In genomic region chr16:50067290-50067853, GRCh38 we compare ENCODE assay signal across 8 cellular contexts. TPM values are rescaled to one million over a fixed set of nuclear protein-coding genes. Genes with fewer than 3 reads are reported as not detected.
DNase-seq lines count a peak whose midpoint lies in the region; ATAC-seq, FAIRE-seq and TF ChIP-seq lines count a peak whose summit lies in the region.

No MANE protein-coding gene starts in this region.

- peak overlapping the region in 3 of 11 experiments; percentile 25 to 84 (median 36); a peak in 2 of 22 replicates for H3K27ac ChIP-seq in BLaER1 treated with 17β-estradiol and CSF1 and Interleukin-3, amounts not matched to agents 10 nM and 100 nM
- peak overlapping the region; percentile 83; the same call in 1 of the 2 replicates for H3K27ac ChIP-seq in VCaP
- no peak overlapping the region for H3K27ac ChIP-seq in endothelial cell of umbilical vein (ENCODE audit: insufficient read depth, low read depth, low read length)

- BruUV-seq in endothelial cell of umbilical vein (replicated peaks; lab: Mats Ljungman, UMichigan): no TSS peak

- no peak overlapping the region for H2AFZ ChIP-seq in endothelial cell of umbilical vein (ENCODE audit: low read depth, low read length)

- H3K9me3 Mint-ChIP-seq in osteocyte (ENCODE audit: unreplicated experiment): no peaks in the 10 kb centered on the region

- peak overlapping the region; percentile 50 for H3K27ac Mint-ChIP-seq in osteocyte (ENCODE audit: unreplicated experiment)

- peak; percentile 52 for DNase-seq in M059J (ENCODE audit: low read depth)
- peak; percentile 73 for DNase-seq in endothelial cell of umbilical vein (ENCODE audit: low read depth, low spot score)
- DNase-seq in osteocyte (ENCODE audit: extremely low spot score, unreplicated experiment): no peak

- peak; percentile 50 for FAIRE-seq in endothelial cell of umbilical vein (lab: Jason Lieb, UNC)

- peak overlapping the region; percentile 71 to 96 (median 85); a peak in 19 of 20 replicates for H3K4me3 ChIP-seq in BLaER1 treated with 17β-estradiol and CSF1 and Interleukin-3, amounts not matched to agents 10 nM and 100 nM
- no peak overlapping the region for H3K4me3 ChIP-seq in endothelial cell of umbilical vein (replicated peaks in 1 of 3; ENCODE audit: insufficient read depth in 1 of 3, low read depth in 1 of 3, low read length in 3 of 3)

- POLR2A ChIA-PET in endothelial cell of umbilical vein (lab: Charles Lee): no interaction called here

- H3K4me3 Mint-ChIP-seq in osteocyte (ENCODE audit: unreplicated experiment): peak overlapping the region; percentile 88

- H3K79me2 ChIP-seq in endothelial cell of umbilical vein (ENCODE audit: control insufficient read depth, insufficient read depth, low read length): peaks cover 38% of the 10 kb centered on the region

- H3K9me1 ChIP-seq in endothelial cell of umbilical vein (replicated peaks; ENCODE audit: control insufficient read depth, extremely low read depth, insufficient read depth, low read length): no peaks in the 10 kb centered on the region

- H3K9me3 ChIP-seq in BLaER1 treated with 17β-estradiol and CSF1 and Interleukin-3, amounts not matched to agents 10 nM and 100 nM (replicated peaks in 1 of 11): no peaks in the 10 kb centered on the region
- no peaks in the 10 kb centered on the region for H3K9me3 ChIP-seq in endothelial cell of umbilical vein (replicated peaks; ENCODE audit: control insufficient read depth, insufficient read depth, low read length)

- H3K36me3 Mint-ChIP-seq in osteocyte (ENCODE audit: unreplicated experiment): peaks cover 9% of the 10 kb centered on the region

- dilution Hi-C loops in endothelial cell of umbilical vein (cut with MboI; ENCODE audit: extremely low pct_ligation_motif_present, low sequenced_read_pairs): no loop called here

- peaks cover 29% of the 10 kb centered on the region for H3K4me1 Mint-ChIP-seq in osteocyte (ENCODE audit: unreplicated experiment)

- intact Hi-C loops in endothelial cell of umbilical vein (cut with micrococcal nuclease): loop anchor here (1.0 to 5.0 kb wide), 7 partner anchors 42 to 598 kb away; partner anchors contain the start of genes BRD7, CNEP1R1 and NKD1

- CTCF ChIA-PET in endothelial cell of umbilical vein (lab: Charles Lee): interaction anchor here (0.7 to 7.3 kb wide), 22 partner anchors 11 to 739 kb away, joined by 3 to 193 read pairs (median 4); partner anchors contain the start of gene CNEP1R1

- no peak for TF ChIP-seq POLR2A in endothelial cell of umbilical vein (IDR thresholded peaks at IDR 0.05; ENCODE audit: low read depth, low read length)

- TF ChIP-seq CTCF in VCaP (conservative IDR thresholded peaks at IDR 0.05) (peak; percentile 42), endothelial cell of umbilical vein (IDR thresholded peaks at IDR 0.05; ENCODE audit: extremely low read depth in 1 of 2, insufficient read depth in 1 of 2, low read depth in 1 of 2, low read length in 2 of 2) (peak; percentile 56 to 62), osteocyte (IDR thresholded peaks at IDR 0.05) (peak; percentile 65)

- no peaks in the 10 kb centered on the region for H3K27me3 Mint-ChIP-seq in osteocyte (ENCODE audit: unreplicated experiment)

- peak overlapping the region; percentile 82 to 96 (median 91); a peak in 21 of 22 replicates for H3K9ac ChIP-seq in BLaER1 treated with 17β-estradiol and CSF1 and Interleukin-3, amounts not matched to agents 10 nM and 100 nM
- no peak overlapping the region for H3K9ac ChIP-seq in endothelial cell of umbilical vein (replicated peaks; ENCODE audit: extremely low read depth, insufficient read depth, low read length)

- ATAC-seq in GM18502 (IDR thresholded peaks at IDR 0.05; ENCODE audit: poor library complexity, unreplicated experiment) (peak; percentile 45), HG02870 (IDR thresholded peaks at IDR 0.05; ENCODE audit: unreplicated experiment) (no peak), HG02884 (IDR thresholded peaks at IDR 0.05; ENCODE audit: unreplicated experiment) (no peak)

- H3K36me3 ChIP-seq in BLaER1 treated with 17β-estradiol and CSF1 and Interleukin-3, amounts not matched to agents 10 nM and 100 nM: peaks cover 37 to 46% (median 42%) of the 10 kb centered on the region in 11 experiments
- peaks cover 0 to 9% of the 10 kb centered on the region in 2 experiments for H3K36me3 ChIP-seq in endothelial cell of umbilical vein (ENCODE audit: control insufficient read depth in 2 of 2, extremely low read depth in 1 of 2, insufficient read depth in 2 of 2, low read length in 2 of 2)

- H4K20me1 ChIP-seq in BLaER1 treated with 17β-estradiol and CSF1 and Interleukin-3, amounts not matched to agents 10 nM and 100 nM: peaks cover 40 to 62% (median 55%) of the 10 kb centered on the region in 11 experiments; a peak in 21 of 22 replicates
- no peaks in the 10 kb centered on the region for H4K20me1 ChIP-seq in endothelial cell of umbilical vein (replicated peaks; ENCODE audit: control insufficient read depth, extremely low read depth, insufficient read depth, low read length)

- peak overlapping the region; percentile 91 to 100 (median 98) for H3K4me2 ChIP-seq in BLaER1 treated with 17β-estradiol and CSF1 and Interleukin-3, amounts not matched to agents 10 nM and 100 nM
- H3K4me2 ChIP-seq in endothelial cell of umbilical vein (ENCODE audit: insufficient read depth, low read length): peak overlapping the region; percentile 58

- no peaks in the 10 kb centered on the region for H3K27me3 ChIP-seq in BLaER1 treated with 17β-estradiol and CSF1 and Interleukin-3, amounts not matched to agents 10 nM and 100 nM
- H3K27me3 ChIP-seq in endothelial cell of umbilical vein (ENCODE audit: control insufficient read depth in 2 of 2, insufficient read depth in 2 of 2, low read length in 2 of 2): no peaks in the 10 kb centered on the region

- peaks cover 21 to 48% (median 25%) of the 10 kb centered on the region in 10 experiments for H3K4me1 ChIP-seq in BLaER1 treated with 17β-estradiol and CSF1 and Interleukin-3, amounts not matched to agents 10 nM and 100 nM
- peaks cover 27% of the 10 kb centered on the region for H3K4me1 ChIP-seq in endothelial cell of umbilical vein (ENCODE audit: control insufficient read depth, extremely low read depth, insufficient read depth, low read length)

TF ChIP-seq in endothelial cell of umbilical vein, 7 proteins besides CTCF, POLR2A, EP300 and RAD21:
- no peak for TF ChIP-seq JUN (IDR thresholded peaks at IDR 0.05; ENCODE audit: borderline replicate concordance, insufficient read depth, insufficient read length, low read depth)
- TF ChIP-seq FOS (IDR thresholded peaks at IDR 0.05; ENCODE audit: borderline replicate concordance, insufficient read depth, low read length): no peak
- no peak for TF ChIP-seq MAX (IDR thresholded peaks at IDR 0.05; ENCODE audit: insufficient read depth, insufficient read length)
- no peak for TF ChIP-seq MYC (IDR thresholded peaks at IDR 0.05; ENCODE audit: low read depth, low read length)
- no peak for TF ChIP-seq POLR2AphosphoS5 (IDR thresholded peaks at IDR 0.05; ENCODE audit: insufficient read depth, low read depth, low read length)
- no peak for TF ChIP-seq GATA2 (IDR thresholded peaks at IDR 0.05; ENCODE audit: insufficient read depth, insufficient read length, low read depth, low read length)
- no peak for TF ChIP-seq EZH2 (IDR thresholded peaks at IDR 0.05; ENCODE audit: borderline replicate concordance, low read depth, low read length, severe bottlenecking)
TF ChIP-seq in endothelial cell of umbilical vein: peak in this region for 0.

RNA-seq across cellular contexts. Expression of gene HEATR3, which starts 1.6 kb away (rescaled TPM):
- 15.8 and 24.1 TPM in 2 replicates for total RNA-seq in M059J (2014; rRNA removed; shearing (Covaris generic))
- total RNA-seq in endothelial cell of umbilical vein (17.0 and 23.1 TPM in 2 replicates), osteocyte (19.4 and 20.3 TPM in 2 replicates)
- polyA plus RNA-seq in endothelial cell of umbilical vein: 6.7 and 8.4 TPM in 2 replicates
- 9.9 and 12.2 TPM in 2 replicates for polyA plus RNA-seq in endothelial cell of umbilical vein (2011; cell fraction: cytosol; rRNA removed)
- 27.4 and 28.4 TPM in 2 replicates for polyA plus RNA-seq in endothelial cell of umbilical vein (2011; cell fraction: nucleus; rRNA removed)
- 13.2 and 17.2 TPM in 2 replicates for polyA plus RNA-seq in endothelial cell of umbilical vein (2012)
- 9.1 and 15.4 TPM in 2 replicates for polyA minus RNA-seq in endothelial cell of umbilical vein
- 31.7 TPM for polyA minus RNA-seq in endothelial cell of umbilical vein (2011; cell fraction: cytosol; rRNA and poly(A)+ RNA removed)
- 11.5 and 13.9 TPM in 2 replicates for polyA minus RNA-seq in endothelial cell of umbilical vein (2011; cell fraction: nucleus; rRNA and poly(A)+ RNA removed)

RNA-seq across cellular contexts. Expression of gene CNEP1R1, which starts 42.3 kb away (rescaled TPM):
- total RNA-seq in M059J (2014; rRNA removed; shearing (Covaris generic)): 39.5 and 43.4 TPM in 2 replicates
- total RNA-seq in endothelial cell of umbilical vein (21.7 and 23.2 TPM in 2 replicates), osteocyte (19.7 and 23.0 TPM in 2 replicates)
- 13.1 and 15.3 TPM in 2 replicates for polyA plus RNA-seq in endothelial cell of umbilical vein
- polyA plus RNA-seq in endothelial cell of umbilical vein (2011; cell fraction: cytosol; rRNA removed): 11.7 and 11.8 TPM in 2 replicates
- 22.5 and 29.6 TPM in 2 replicates for polyA plus RNA-seq in endothelial cell of umbilical vein (2011; cell fraction: nucleus; rRNA removed)
- 18.5 and 23.5 TPM in 2 replicates for polyA plus RNA-seq in endothelial cell of umbilical vein (2012)
- 19.3 and 20.5 TPM in 2 replicates for polyA minus RNA-seq in endothelial cell of umbilical vein
- 7.7 TPM for polyA minus RNA-seq in endothelial cell of umbilical vein (2011; cell fraction: cytosol; rRNA and poly(A)+ RNA removed)
- 8.4 and 13.5 TPM in 2 replicates for polyA minus RNA-seq in endothelial cell of umbilical vein (2011; cell fraction: nucleus; rRNA and poly(A)+ RNA removed)

Comparison
In these comparisons a context has a peak if more than half of its experiments do, and no peak if none do; other contexts are left out.
1. H3K4me3 ChIP-seq: peak in BLaER1 treated with 17β-estradiol and CSF1 and Interleukin-3, amounts not matched to agents 10 nM and 100 nM (10 of 10); none in endothelial cell of umbilical vein (0 of 3).
2. Peak in every context shown above with its lines, with median percentiles within 50 percentile points of each other: CTCF ChIP-seq.